ENCODE assay signal across 8 cellular contexts in the genomic region with DNA sequence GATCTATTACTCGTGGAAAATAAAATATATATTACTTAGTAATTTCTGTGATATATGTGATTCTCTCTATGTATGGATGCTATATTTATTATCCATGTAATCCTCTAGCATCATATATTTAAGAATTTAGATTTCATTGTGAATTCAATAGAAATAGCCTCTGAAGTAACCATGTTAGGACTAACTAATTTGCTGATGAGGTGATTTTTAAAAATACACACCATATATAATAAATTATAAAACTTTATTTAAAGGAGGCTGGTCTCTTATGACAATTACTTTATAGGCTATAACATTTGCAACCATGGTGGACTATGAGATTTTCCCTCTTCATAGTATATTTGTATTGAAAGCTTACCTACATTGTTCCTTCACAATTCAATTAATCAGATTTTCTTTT.
"Had no signal": no experiment of that assay in that cellular context is flagged by ENCODE, and none has a peak within 500 bp of the region (broad histone marks: within the 10 kb centered on the region; RNA-seq: fewer than 3 reads in every experiment).

No MANE protein-coding gene starts in this region.

- ATAC-seq: GM23338 had no signal

- DNase-seq: H9, HCEC 1CT, KG1 had no signal

- FAIRE-seq: H1, H54 had no signal

- H3K27me3 Mint-ChIP-seq: IgD-negative memory B cell had no signal

- H3K4me3 ChIP-seq: GM23338 had no signal

- H3K4me1 Mint-ChIP-seq: IgD-negative memory B cell had no signal

- H3K4me2 ChIP-seq: GM23338 had no signal

- H3K36me3 Mint-ChIP-seq: IgD-negative memory B cell had no signal

- H2AFZ ChIP-seq: GM23338 had no signal

- H3K27ac Mint-ChIP-seq: GM23338, H9, IgD-negative memory B cell had no signal

- H3K27ac ChIP-seq: HL-60 had no signal

- H3K4me3 Mint-ChIP-seq: GM23338, H9, IgD-negative memory B cell had no signal
